8 cellular contexts compared by ENCODE assay signal in genomic region chr10:72257051-72257892, GRCh38. TPM values are rescaled to one million over a fixed set of nuclear protein-coding genes. Genes with fewer than 3 reads are reported as not detected.
DNase-seq lines count a peak whose midpoint lies in the region; ATAC-seq and TF ChIP-seq lines count a peak whose summit lies in the region.

No MANE protein-coding gene starts in this region.

- H3K4me1 ChIP-seq in RWPE2 (ENCODE audit: insufficient read depth, poor library complexity, severe bottlenecking) (peaks cover 44% of the 10 kb centered on the region), thymus (ENCODE audit: control insufficient read depth, insufficient read depth, low read length) (peaks cover 71% of the 10 kb centered on the region), colonic mucosa (peaks cover 24% of the 10 kb centered on the region)

- peak overlapping the region; percentile 11 for H3K27ac Mint-ChIP-seq in activated CD4-positive, alpha-beta T cell treated with anti-CD3 and anti-CD28 coated beads, Interleukin-2, amount 10 ng/mL, durations not matched to agents 7 days and 5 days

- ATAC-seq in RWPE2 (ENCODE audit: low read depth), result no peak
- peak in 1 of 2 donors; percentile 1 for ATAC-seq in left cardiac atrium
- no peak for ATAC-seq in HG02840 (IDR thresholded peaks at IDR 0.05; ENCODE audit: low FRiP score, unreplicated experiment)
- ATAC-seq in GM18502 (IDR thresholded peaks at IDR 0.05; ENCODE audit: poor library complexity, unreplicated experiment), result no peak

- H3K27me3 ChIP-seq in RWPE2 (ENCODE audit: insufficient read depth, poor library complexity, severe bottlenecking) (no peaks in the 10 kb centered on the region), thymus (ENCODE audit: control insufficient read depth, insufficient read depth) (no peaks in the 10 kb centered on the region), colonic mucosa (no peaks in the 10 kb centered on the region)

- H3K27ac ChIP-seq in RWPE2 (ENCODE audit: poor library complexity, severe bottlenecking), result peak overlapping the region; percentile 99
- H3K27ac ChIP-seq in thymus (ENCODE audit: low read depth), result peak overlapping the region; percentile 62
- H3K27ac ChIP-seq in colonic mucosa, result no peak overlapping the region

- TF ChIP-seq CTCF in RWPE2 (IDR thresholded peaks at IDR 0.05; ENCODE audit: poor library complexity, severe bottlenecking) (no peak), colonic mucosa (IDR thresholded peaks at IDR 0.05) (no peak)

- CTCF ChIA-PET in activated CD4-positive, alpha-beta T cell treated with anti-CD3 and anti-CD28 coated beads, Interleukin-2, amount 10 ng/mL, durations not matched to agents 7 days and 5 days (lab: Charles Lee), result interaction anchor here (0.7 to 6.3 kb wide), 5 partner anchors 9 to 810 kb away, joined by 3 to 49 read pairs (median 28); partner anchors contain the start of gene DDIT4

- WGBS in thymus, result 81% methylated on average over 8 of the region's 8 CpGs

- POLR2A ChIA-PET in activated CD4-positive, alpha-beta T cell treated with anti-CD3 and anti-CD28 coated beads, Interleukin-2, amount 10 ng/mL, durations not matched to agents 7 days and 5 days (lab: Charles Lee), result no interaction called here

- no peak for DNase-seq in activated CD4-positive, alpha-beta T cell treated with anti-CD3 and anti-CD28 coated beads, Interleukin-2, amount 10 ng/mL, durations not matched to agents 7 days and 5 days
- no peak for DNase-seq in activated CD4-positive, alpha-beta T cell treated with anti-CD3 and anti-CD28 coated beads for 4 hours
- DNase-seq in RWPE2 (ENCODE audit: low spot score) (no peak), left cardiac atrium (peak; percentile 48), colonic mucosa (no peak)

- intact Hi-C loops in left cardiac atrium (cut with DNase I), result no loop called here
- intact Hi-C loops in colonic mucosa (cut with DNase I), result no loop called here

- H3K9me3 Mint-ChIP-seq in activated CD4-positive, alpha-beta T cell treated with anti-CD3 and anti-CD28 coated beads, Interleukin-2, amount 10 ng/mL, durations not matched to agents 7 days and 5 days, result no peaks in the 10 kb centered on the region

- H3K4me3 ChIP-seq in RWPE2 (ENCODE audit: severe bottlenecking) (no peak overlapping the region), thymus (ENCODE audit: low read length) (no peak overlapping the region), colonic mucosa (no peak overlapping the region)

- peaks cover 80% of the 10 kb centered on the region for H3K4me1 Mint-ChIP-seq in activated CD4-positive, alpha-beta T cell treated with anti-CD3 and anti-CD28 coated beads, Interleukin-2, amount 10 ng/mL, durations not matched to agents 7 days and 5 days

- H3K36me3 ChIP-seq in RWPE2 (ENCODE audit: low read depth) (no peaks in the 10 kb centered on the region), thymus (ENCODE audit: control insufficient read depth, insufficient read depth) (no peaks in the 10 kb centered on the region), colonic mucosa (no peaks in the 10 kb centered on the region)

- H3K27me3 Mint-ChIP-seq in activated CD4-positive, alpha-beta T cell treated with anti-CD3 and anti-CD28 coated beads, Interleukin-2, amount 10 ng/mL, durations not matched to agents 7 days and 5 days, result no peaks in the 10 kb centered on the region

- no peaks in the 10 kb centered on the region for H3K9me3 ChIP-seq in RWPE2 (ENCODE audit: severe bottlenecking)
- H3K9me3 ChIP-seq in thymus (ENCODE audit: control insufficient read depth), result no peaks in the 10 kb centered on the region
- no peaks in the 10 kb centered on the region for H3K9me3 ChIP-seq in colonic mucosa

- no peak overlapping the region for H3K4me3 Mint-ChIP-seq in activated CD4-positive, alpha-beta T cell treated with anti-CD3 and anti-CD28 coated beads, Interleukin-2, amount 10 ng/mL, durations not matched to agents 7 days and 5 days

- no peak overlapping the region for H3K9ac ChIP-seq in colonic mucosa (ENCODE audit: low read depth in 2 of 2, low read length in 2 of 2)

- no peaks in the 10 kb centered on the region for H3K36me3 Mint-ChIP-seq in activated CD4-positive, alpha-beta T cell treated with anti-CD3 and anti-CD28 coated beads, Interleukin-2, amount 10 ng/mL, durations not matched to agents 7 days and 5 days (ENCODE audit: low read depth)

RNA-seq across cellular contexts. Expression of gene DDIT4, which starts 16.5 kb away (rescaled TPM):
- 100 to 1,000 TPM; 166 to 189 TPM for total RNA-seq in activated CD4-positive, alpha-beta T cell treated with anti-CD3 and anti-CD28 coated beads, Interleukin-2, amount 10 ng/mL, durations not matched to agents 7 days and 5 days
- total RNA-seq in left cardiac atrium (100 to 1,000 TPM in 1 of 2 donors, 10 to 100 TPM in 1; 88.8 to 112 TPM), colonic mucosa (100 to 1,000 TPM in 1 of 2 donors, 10 to 100 TPM in 1; 45.5 to 147 TPM)
- polyA plus RNA-seq in thymus, result 628 TPM

RNA-seq across cellular contexts. Expression of gene ASCC1, which starts 41.2 kb away (rescaled TPM):
- total RNA-seq in activated CD4-positive, alpha-beta T cell treated with anti-CD3 and anti-CD28 coated beads, Interleukin-2, amount 10 ng/mL, durations not matched to agents 7 days and 5 days, result 10 to 100 TPM; 24.8 to 35.6 TPM
- total RNA-seq in left cardiac atrium (10 to 100 TPM; 25.2 to 28.1 TPM), colonic mucosa (10 to 100 TPM; 16.2 to 19.2 TPM)
- 29.7 TPM for polyA plus RNA-seq in thymus

RNA-seq across cellular contexts. Expression of gene ANAPC16, which starts 41.5 kb away (rescaled TPM):
- total RNA-seq in activated CD4-positive, alpha-beta T cell treated with anti-CD3 and anti-CD28 coated beads, Interleukin-2, amount 10 ng/mL, durations not matched to agents 7 days and 5 days, result 10 to 100 TPM; 82.9 to 87.1 TPM
- total RNA-seq in left cardiac atrium (100 to 1,000 TPM; 155 to 168 TPM), colonic mucosa (10 to 100 TPM; 63.2 to 85.2 TPM)
- 349 TPM for polyA plus RNA-seq in thymus
